ENCODE assay signal across 8 cellular contexts in genomic region chr6:38567436-38567835, GRCh38.
A peak's percentile ranks its signal among the peaks of the same experiment; 100 is the strongest.
DNase-seq lines count a peak whose midpoint lies in the region; ATAC-seq and TF ChIP-seq lines count a peak whose summit lies in the region.

No MANE protein-coding gene starts in this region.

- TF ChIP-seq CTCF in tibial artery (IDR thresholded peaks at IDR 0.05), result no peak
- TF ChIP-seq CTCF in upper lobe of right lung (IDR thresholded peaks at IDR 0.05), result no peak

- intact Hi-C loops in Right ventricle myocardium superior (cut with DNase I), result no loop called here
- intact Hi-C loops in tibial artery (cut with DNase I; ENCODE audit: low total_unique reads), result no loop called here
- intact Hi-C loops in upper lobe of right lung (cut with DNase I), result no loop called here

- H3K9me3 ChIP-seq in tibial artery, result no peaks in the 10 kb centered on the region
- no peaks in the 10 kb centered on the region for H3K9me3 ChIP-seq in upper lobe of right lung

- no peaks in the 10 kb centered on the region for H3K27me3 ChIP-seq in tibial artery
- H3K27me3 ChIP-seq in upper lobe of right lung, result no peaks in the 10 kb centered on the region

- peak; percentile 62 for DNase-seq in NCI-H1092 treated with DMSO at 0.1 percent for 48 hours (lab: John Stamatoyannopoulos, UW)
- DNase-seq in NCI-H1092 (lab: John Stamatoyannopoulos, UW), result no peak
- DNase-seq in SK-MEL-5 (ENCODE audit: low read depth, low spot score), result peak; percentile 19
- DNase-seq in Right ventricle myocardium superior, result peak; percentile 75
- peak; percentile 23 to 73 for DNase-seq in tibial artery
- no peak for DNase-seq in upper lobe of right lung
- no peak for DNase-seq in activated CD4-positive, alpha-beta T cell treated with anti-CD3 and anti-CD28 coated beads, Interleukin-2, amount 50 U/mL, for 1 hour

- H3K36me3 ChIP-seq in tibial artery, result no peaks in the 10 kb centered on the region
- H3K36me3 ChIP-seq in upper lobe of right lung, result no peaks in the 10 kb centered on the region

- in situ Hi-C loops in SK-MEL-5 (cut with HindIII; ENCODE audit: low pct_unique_long_range_greater_than_20kb, low sequenced_read_pairs), result no loop called here

- no peak overlapping the region for H3K27ac ChIP-seq in tibial artery
- H3K27ac ChIP-seq in upper lobe of right lung, result no peak overlapping the region

- H3K4me3 ChIP-seq in tibial artery (no peak overlapping the region), upper lobe of right lung (no peak overlapping the region)

- no peaks in the 10 kb centered on the region for H3K4me1 ChIP-seq in tibial artery
- peaks cover 5% of the 10 kb centered on the region for H3K4me1 ChIP-seq in upper lobe of right lung

- ATAC-seq in Right ventricle myocardium superior (ENCODE audit: poor library complexity) (peak; percentile 85), HG03039 (IDR thresholded peaks at IDR 0.05; ENCODE audit: unreplicated experiment) (no peak), upper lobe of right lung (no peak)

Comparison
In these comparisons a context has a peak if more than half of its experiments do, and no peak if none do; other contexts are left out.
1. DNase-seq: peak in NCI-H1092 treated with DMSO at 0.1 percent for 48 hours (single experiment), SK-MEL-5 (single experiment), Right ventricle myocardium superior (single experiment) and tibial artery (2 of 2); none in NCI-H1092 (single experiment), upper lobe of right lung (single experiment) and activated CD4-positive, alpha-beta T cell treated with anti-CD3 and anti-CD28 coated beads, Interleukin-2, amount 50 U/mL, for 1 hour (single experiment).